ENCODE assay signal across 19 cellular contexts in genomic region chr20:1499528-1500420, GRCh38. TPM values are rescaled to one million over a fixed set of nuclear protein-coding genes. Genes with fewer than 3 reads are reported as not detected.
DNase-seq lines count a peak whose midpoint lies in the region; ATAC-seq and TF ChIP-seq lines count a peak whose summit lies in the region.
"Had no signal": no experiment of that assay in that cellular context is flagged by ENCODE, and none has a peak within 500 bp of the region (broad histone marks: within the 10 kb centered on the region; RNA-seq: fewer than 3 reads in every experiment).

No MANE protein-coding gene starts in this region.

- H2BK5ac ChIP-seq in mesendoderm (ENCODE audit: low read length) = no peak overlapping the region

- no peaks in the 10 kb centered on the region for H3K27me3 ChIP-seq in breast epithelium
- no peaks in the 10 kb centered on the region for H3K27me3 ChIP-seq in mesendoderm (ENCODE audit: insufficient read depth, low read length, poor library complexity)
- no peaks in the 10 kb centered on the region for H3K27me3 ChIP-seq in Peyer's patch

- H2BK15ac ChIP-seq in mesendoderm (replicated peaks; ENCODE audit: low read depth) = no peak overlapping the region

- no peak overlapping the region for H4K8ac ChIP-seq in mesendoderm (ENCODE audit: low read depth, low read length)

- TF ChIP-seq POLR2A in breast epithelium (IDR thresholded peaks at IDR 0.05) = no peak
- no peak for TF ChIP-seq POLR2A in Peyer's patch (IDR thresholded peaks at IDR 0.05)

- no peak for ATAC-seq in GM21723 (IDR thresholded peaks at IDR 0.05; ENCODE audit: unreplicated experiment)
- ATAC-seq: left colon had no signal

- peak overlapping the region; percentile 86 for H3K18ac ChIP-seq in mesendoderm (ENCODE audit: low read length)

- no peak overlapping the region for H3K23ac ChIP-seq in mesendoderm (ENCODE audit: low read length)

- H3K27ac ChIP-seq in breast epithelium = peak overlapping the region; percentile 72 to 74
- H3K27ac ChIP-seq in mesendoderm (ENCODE audit: low read depth, low read length) = no peak overlapping the region
- H3K27ac ChIP-seq in Peyer's patch = no peak overlapping the region
- H3K27ac ChIP-seq: sigmoid colon had no signal

- H3K9me3 ChIP-seq in breast epithelium = no peaks in the 10 kb centered on the region
- no peaks in the 10 kb centered on the region for H3K9me3 ChIP-seq in Peyer's patch
- H3K9me3 ChIP-seq: sigmoid colon had no signal

- H3K4me1 ChIP-seq in breast epithelium (no peaks in the 10 kb centered on the region), mesendoderm (ENCODE audit: control insufficient read depth, low read depth, low read length) (no peaks in the 10 kb centered on the region), Peyer's patch (no peaks in the 10 kb centered on the region)
- H3K4me1 ChIP-seq: sigmoid colon had no signal

- H3K79me1 ChIP-seq in mesendoderm (ENCODE audit: low read length) = no peaks in the 10 kb centered on the region

- H3K9ac ChIP-seq in mesendoderm (ENCODE audit: low read length) = no peak overlapping the region

- H3K4me3 ChIP-seq in breast epithelium = no peak overlapping the region
- no peak overlapping the region for H3K4me3 ChIP-seq in mesendoderm (ENCODE audit: low read length)
- H3K4me3 ChIP-seq in Peyer's patch = no peak overlapping the region
- H3K4me3 ChIP-seq: sigmoid colon had no signal

- peak overlapping the region; percentile 81 for H3K4ac ChIP-seq in mesendoderm (ENCODE audit: low read depth, low read length)

- H3K36me3 ChIP-seq in breast epithelium (no peaks in the 10 kb centered on the region), mesendoderm (ENCODE audit: control insufficient read depth, insufficient read depth, low read length) (no peaks in the 10 kb centered on the region), Peyer's patch (no peaks in the 10 kb centered on the region)
- H3K36me3 ChIP-seq: sigmoid colon had no signal

- intact Hi-C loops in breast epithelium (cut with DNase I; ENCODE audit: low total_unique reads) = no loop called here

- H2BK120ac ChIP-seq in mesendoderm (ENCODE audit: low read depth, low read length) = peak overlapping the region; percentile 90

- no peak overlapping the region for H3K4me2 ChIP-seq in mesendoderm (ENCODE audit: low read length)

- DNase-seq in M059J (ENCODE audit: low read depth) (peak; percentile 59), breast epithelium (ENCODE audit: low spot score in 2 of 2) (peak in 1 of 2 donors; percentile 59), mesendoderm (peak; percentile 35), Peyer's patch (no peak)
- DNase-seq in stimulated activated CD4-positive, alpha-beta T cell treated with anti-CD3 and anti-CD28 coated beads, Interleukin-2, amount 100 ng/mL, for 48 hours = no peak
- DNase-seq: activated CD4-positive, alpha-beta T cell treated with anti-CD3 and anti-CD28 coated beads, Interleukin-2, amount 50 U/mL, for 48 hours; activated T-cell treated with anti-CD3 and anti-CD28 coated beads, Interleukin-2, amount 50 U/mL, for 48 hours; AML-193; effector CD4-positive, alpha-beta T cell; hypothalamus; left colon; NCI-H1092 treated with DMSO at 0.1 percent for 48 hours; NCI-H748 treated with DMSO at 0.1 percent for 48 hours; occipital lobe; RPMI8226; sigmoid colon; stimulated activated CD4-positive, alpha-beta T cell treated with anti-CD3 and anti-CD28 coated beads, Interleukin-4, amount 100 ng/mL, for 24 hours had no signal

- no peak overlapping the region for H2AK5ac ChIP-seq in mesendoderm (ENCODE audit: low read length)

- WGBS in mesendoderm (ENCODE audit: extremely low coverage, insufficient coverage, low lambda C conversion rate) = no CpG with 5 or more reads among the region's 8 CpGs

- H3K79me2 ChIP-seq in mesendoderm (ENCODE audit: control insufficient read depth, insufficient read depth, low read length) = no peaks in the 10 kb centered on the region

- no peak overlapping the region for H4K5ac ChIP-seq in mesendoderm (ENCODE audit: low read length)

- peak overlapping the region; percentile 3 for H3K56ac ChIP-seq in mesendoderm (ENCODE audit: low read length)

- no peak for TF ChIP-seq CTCF in breast epithelium (IDR thresholded peaks at IDR 0.05)
- no peak for TF ChIP-seq CTCF in Peyer's patch (IDR thresholded peaks at IDR 0.05)

RNA-seq across cellular contexts. Expression of gene SIRPB2, which starts 8.6 kb away (rescaled TPM):
- total RNA-seq in M059J (2014; rRNA removed; shearing (Covaris generic)) = 0.07 TPM in 1 of 2 replicates, not detected in the other
- 10 to 100 TPM in 1 of 3 donors, 1 to 10 TPM in 2; 2.9 to 30.9 (median 4.3) TPM for total RNA-seq in breast epithelium
- 0.52 TPM for polyA plus RNA-seq in mesendoderm (2013, experiment 1 of 2)
- 0.49 TPM for polyA plus RNA-seq in mesendoderm (2013, experiment 2 of 2)
- 1 to 10 TPM in 2 of 4 donors, not detected in 2; 6.7 to 6.8 TPM for total RNA-seq in Peyer's patch

RNA-seq across cellular contexts. Expression of gene NSFL1C, which starts 33.1 kb away (rescaled TPM):
- 69.2 and 85.5 TPM in 2 replicates for total RNA-seq in M059J (2014; rRNA removed; shearing (Covaris generic))
- 10 to 100 TPM; 36.7 to 67.5 (median 49.5) TPM for total RNA-seq in breast epithelium
- polyA plus RNA-seq in mesendoderm (2013, experiment 1 of 2) = 67.6 TPM
- polyA plus RNA-seq in mesendoderm (2013, experiment 2 of 2) = 66.4 TPM
- total RNA-seq in Peyer's patch = 10 to 100 TPM; 49.9 to 82.5 (median 59.8) TPM

RNA-seq across cellular contexts. Expression of gene SIRPD, which starts 57.7 kb away (rescaled TPM):
- not detected in 2 replicates for total RNA-seq in M059J (2014; rRNA removed; shearing (Covaris generic))
- total RNA-seq in breast epithelium = not detected
- not detected for polyA plus RNA-seq in mesendoderm (2013, experiment 1 of 2)
- polyA plus RNA-seq in mesendoderm (2013, experiment 2 of 2) = not detected
- total RNA-seq in Peyer's patch = not detected
- total RNA-seq: cardiac septum, left colon, occipital lobe had no signal

Comparison
In these comparisons a context has a peak if more than half of its experiments do, and no peak if none do; other contexts are left out.
1. DNase-seq: peak in M059J (single experiment) and mesendoderm (single experiment); none in stimulated activated CD4-positive, alpha-beta T cell treated with anti-CD3 and anti-CD28 coated beads, Interleukin-2, amount 100 ng/mL, for 48 hours (0 of 2) and Peyer's patch (0 of 3).
2. H3K27ac ChIP-seq: peak in breast epithelium (2 of 2); none in mesendoderm (single experiment) and Peyer's patch (0 of 4).